ENCODE assay signal across 8 cellular contexts in the genomic region with DNA sequence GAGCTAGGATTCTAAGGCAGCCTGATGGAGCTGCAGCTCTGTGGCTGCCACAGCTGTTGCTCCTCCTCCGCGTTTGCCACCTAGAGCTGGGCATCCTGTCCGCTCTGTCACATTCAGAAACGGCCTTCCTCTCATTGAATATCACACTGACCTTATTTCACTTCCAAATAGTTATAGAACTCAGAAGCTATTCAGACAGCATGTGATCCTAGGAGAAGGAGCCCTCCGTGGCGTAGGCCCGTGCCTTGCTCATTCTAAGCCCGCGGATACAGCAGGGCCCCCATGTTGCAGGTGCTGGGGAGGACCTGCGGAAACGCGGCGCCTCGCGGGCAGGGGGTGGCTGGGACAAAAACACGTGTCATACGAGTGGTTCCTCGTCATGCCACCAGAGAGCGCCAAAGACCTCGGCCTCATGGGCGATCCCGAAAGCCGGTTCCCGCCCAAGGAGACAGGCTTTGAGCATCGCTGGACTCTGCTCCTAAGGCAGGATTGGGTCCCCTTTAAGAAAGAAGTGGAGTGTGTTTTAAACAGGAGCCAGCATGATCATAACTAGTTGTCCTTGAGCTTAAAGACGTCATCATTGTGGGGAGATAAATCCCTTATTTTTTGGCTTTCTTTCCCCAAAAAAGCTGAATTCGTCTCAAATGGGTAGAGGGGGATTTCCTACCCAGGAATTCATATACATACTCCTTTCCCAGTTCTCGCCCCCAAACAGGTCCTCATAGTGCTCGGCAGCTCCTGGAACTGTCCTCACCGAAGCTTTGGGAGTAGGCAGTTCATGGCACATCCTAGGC. TPM values are rescaled to one million over a fixed set of nuclear protein-coding genes. Genes with fewer than 3 reads are reported as not detected.
DNase-seq lines count a peak whose midpoint lies in the region; ATAC-seq and TF ChIP-seq lines count a peak whose summit lies in the region.

No MANE protein-coding gene starts in this region.

- no peak overlapping the region for H2BK15ac ChIP-seq in mesenchymal stem cell (ENCODE audit: low read depth, poor library complexity, severe bottlenecking)

- no peaks in the 10 kb centered on the region for H3K9me3 Mint-ChIP-seq in activated CD4-positive, alpha-beta memory T cell treated with anti-CD3 and anti-CD28 coated beads for 36 hours

- no peak overlapping the region for H2BK120ac ChIP-seq in mesenchymal stem cell (ENCODE audit: low read depth, low read length)

- H3K27ac ChIP-seq in mesenchymal stem cell (ENCODE audit: low read length, poor library complexity, severe bottlenecking): no peak overlapping the region

- H3K23ac ChIP-seq in mesenchymal stem cell (ENCODE audit: low read length in 2 of 2): no peak overlapping the region

- no peaks in the 10 kb centered on the region for H3K36me3 Mint-ChIP-seq in activated CD4-positive, alpha-beta memory T cell treated with anti-CD3 and anti-CD28 coated beads for 36 hours

- no peak overlapping the region for H2AK5ac ChIP-seq in mesenchymal stem cell (ENCODE audit: low read length, severe bottlenecking)

- H3K18ac ChIP-seq in mesenchymal stem cell (ENCODE audit: low read depth in 1 of 2, low read length in 2 of 2): no peak overlapping the region

- peaks cover 12% of the 10 kb centered on the region for H3K4me1 Mint-ChIP-seq in activated CD4-positive, alpha-beta memory T cell treated with anti-CD3 and anti-CD28 coated beads for 36 hours (ENCODE audit: low read depth)

- DNase-seq in BJ (ENCODE audit: low read depth) (no peak), NCI-H526 treated with DMSO at 0.1 percent for 48 hours (lab: John Stamatoyannopoulos, UW) (peak; percentile 66), mesenchymal stem cell (peak; percentile 67)
- DNase-seq in activated CD4-positive, alpha-beta memory T cell treated with anti-CD3 and anti-CD28 coated beads for 36 hours: peak; percentile 89
- peak; percentile 67 for DNase-seq in effector CD4-positive, alpha-beta T cell
- DNase-seq in stimulated activated CD8-positive, alpha-beta memory T cell treated with anti-CD3 and anti-CD28 coated beads, Interleukin-15, amount 100 ng/mL, for 48 hours (ENCODE audit: low read depth in 2 of 2): peak; percentile 69

- peaks cover 2% of the 10 kb centered on the region for H3K27me3 Mint-ChIP-seq in activated CD4-positive, alpha-beta memory T cell treated with anti-CD3 and anti-CD28 coated beads for 36 hours

- H3K36me3 ChIP-seq in BJ (ENCODE audit: control insufficient read depth, insufficient read depth, low read length): no peaks in the 10 kb centered on the region
- no peaks in the 10 kb centered on the region for H3K36me3 ChIP-seq in mesenchymal stem cell (ENCODE audit: control insufficient read depth in 1 of 2, insufficient read depth in 2 of 2, low read depth in 1 of 2, low read length in 2 of 2)

- no peaks in the 10 kb centered on the region for H3K9me3 ChIP-seq in mesenchymal stem cell (ENCODE audit: control insufficient read depth, low read length)

- peak overlapping the region; percentile 26 for H3K9ac ChIP-seq in mesenchymal stem cell (ENCODE audit: low read length)

- peaks cover 6% of the 10 kb centered on the region for H3K4me1 ChIP-seq in mesenchymal stem cell (ENCODE audit: control insufficient read depth, insufficient read depth, low read depth, low read length)

- TF ChIP-seq CTCF in BJ (IDR thresholded peaks at IDR 0.05; ENCODE audit: insufficient read depth, low read depth, low read length): peak; percentile 92

- no peak overlapping the region for H3K27ac Mint-ChIP-seq in activated CD4-positive, alpha-beta memory T cell treated with anti-CD3 and anti-CD28 coated beads for 36 hours

- H4K91ac ChIP-seq in mesenchymal stem cell (ENCODE audit: low read length): no peak overlapping the region

- H4K8ac ChIP-seq in mesenchymal stem cell (ENCODE audit: low read length): no peak overlapping the region

- peak; percentile 76 for ATAC-seq in GM19324 (IDR thresholded peaks at IDR 0.05; ENCODE audit: low FRiP score, unreplicated experiment)
- ATAC-seq in HG03432 (IDR thresholded peaks at IDR 0.05; ENCODE audit: unreplicated experiment): peak; percentile 91

- no peaks in the 10 kb centered on the region for H3K79me1 ChIP-seq in mesenchymal stem cell (replicated peaks; ENCODE audit: low read length, poor library complexity, severe bottlenecking)

- H3K14ac ChIP-seq in mesenchymal stem cell (ENCODE audit: low read length in 2 of 2): no peak overlapping the region

- CTCF ChIA-PET in BJ (lab: Yijun Ruan, JAX): interaction anchor here (0.5 to 6.4 kb wide), 53 partner anchors 9 to 696 kb away, joined by 3 to 89 read pairs (median 4); no protein-coding TSS in a partner anchor
- CTCF ChIA-PET in activated CD4-positive, alpha-beta memory T cell treated with anti-CD3 and anti-CD28 coated beads for 36 hours (lab: Charles Lee): interaction anchor here (0.5 to 5.9 kb wide), 69 partner anchors 8 to 899 kb away, joined by 3 to 130 read pairs (median 4); partner anchors contain the start of gene ZPBP

- no peak overlapping the region for H3K4me3 Mint-ChIP-seq in activated CD4-positive, alpha-beta memory T cell treated with anti-CD3 and anti-CD28 coated beads for 36 hours

- H2BK5ac ChIP-seq in mesenchymal stem cell (ENCODE audit: low read depth, low read length, poor library complexity, severe bottlenecking): no peak overlapping the region

- 0 out of 2 replicates have a peak, but pooled peaks cover 1% of the 10 kb centered on the region for H3K27me3 ChIP-seq in BJ (ENCODE audit: control insufficient read depth, insufficient read depth, low read length)
- H3K27me3 ChIP-seq in mesenchymal stem cell (ENCODE audit: control insufficient read depth in 1 of 2, insufficient read depth in 1 of 2, low read length in 2 of 2): peaks cover 28 to 37% of the 10 kb centered on the region in 2 experiments

- intact Hi-C loops in activated CD4-positive, alpha-beta memory T cell treated with anti-CD3 and anti-CD28 coated beads for 36 hours (cut with micrococcal nuclease): loop anchor here (1.0 to 5.0 kb wide), 8 partner anchors 165 to 693 kb away; no protein-coding TSS in a partner anchor

- POLR2A ChIA-PET in BJ (lab: Charles Lee): no interaction called here
- POLR2A ChIA-PET in activated CD4-positive, alpha-beta memory T cell treated with anti-CD3 and anti-CD28 coated beads for 36 hours (lab: Charles Lee): no interaction called here

- H3K4ac ChIP-seq in mesenchymal stem cell (ENCODE audit: low read depth in 1 of 2, low read length in 2 of 2): no peak overlapping the region

- no peak overlapping the region for H3K4me3 ChIP-seq in BJ (ENCODE audit: low read depth, low read length)
- peak overlapping the region in 1 of 2 experiments; percentile 53 for H3K4me3 ChIP-seq in mesenchymal stem cell (ENCODE audit: insufficient read depth in 1 of 2, low read depth in 1 of 2, low read length in 2 of 2)

- peak overlapping the region; percentile 47 for H3K4me2 ChIP-seq in mesenchymal stem cell (ENCODE audit: low read length, poor library complexity, severe bottlenecking)

- 21% methylated on average over 29 of the region's 30 CpGs for WGBS in mesenchymal stem cell

- no peak overlapping the region for H2BK12ac ChIP-seq in mesenchymal stem cell (ENCODE audit: low read length in 2 of 2)

- H2AFZ ChIP-seq in mesenchymal stem cell (ENCODE audit: low read depth, low read length): no peak overlapping the region

RNA-seq across cellular contexts. Expression of gene FIGNL1, which starts 17.9 kb away (rescaled TPM):
- 8.3 and 11.1 TPM in 2 replicates for polyA plus RNA-seq in BJ (2011; rRNA removed)
- 7.8 TPM in 2 replicates for polyA minus RNA-seq in BJ (2011; rRNA and poly(A)+ RNA removed)
- 10 to 100 TPM; 46.2 to 49.0 TPM for total RNA-seq in activated CD4-positive, alpha-beta memory T cell treated with anti-CD3 and anti-CD28 coated beads for 36 hours
- polyA plus RNA-seq in mesenchymal stem cell (2013, experiment 1 of 2): 4.0 TPM
- 4.3 TPM for polyA plus RNA-seq in mesenchymal stem cell (2013, experiment 2 of 2)
